In genomic region chr7:134355004-134355525, GRCh38 we compare ENCODE assay signal across 20 cellular contexts. TPM values are rescaled to one million over a fixed set of nuclear protein-coding genes. Genes with fewer than 3 reads are reported as not detected.
DNase-seq lines count a peak whose midpoint lies in the region; ATAC-seq and TF ChIP-seq lines count a peak whose summit lies in the region.
"Had no signal": no experiment of that assay in that cellular context is flagged by ENCODE, and none has a peak within 500 bp of the region (broad histone marks: within the 10 kb centered on the region; RNA-seq: fewer than 3 reads in every experiment).

No MANE protein-coding gene starts in this region.

- H2BK120ac ChIP-seq in mesendoderm (ENCODE audit: low read depth, low read length) = no peak overlapping the region

- DNase-seq in heart left ventricle (no peak), left ventricle myocardium inferior (no peak), endodermal cell (peak; percentile 50), mesendoderm (peak; percentile 16), upper lobe of left lung (no peak), amniotic stem cell (lab: John Stamatoyannopoulos, UW) (no peak)
- no peak for DNase-seq in activated T-helper 1 cell treated with anti-CD3 and anti-CD28 coated beads, Interleukin-12 subunit alpha, Interleukin-12 subunit beta, Interleukin-2, Interleukin-4 antibody, amounts not matched to agents 30 ng/mL and 10 ng/mL and 1 ng/mL, durations not matched to agents 14 hours and 24 hours and 36 hours (ENCODE audit: low spot score)
- DNase-seq: 8988T, DMS79 treated with DMSO at 0.1 percent for 48 hours, NCI-H1048, NCI-H1417, NCI-H1694, NCI-H2029 treated with DMSO at 0.1 percent for 48 hours, NCI-H446 treated with DMSO at 0.1 percent for 48 hours, NCI-H69, SIG-M5 had no signal

- no peak overlapping the region for H3K27ac Mint-ChIP-seq in endodermal cell
- H3K27ac Mint-ChIP-seq in activated T-helper 1 cell treated with anti-CD3 and anti-CD28 coated beads, Interleukin-12 subunit alpha, Interleukin-12 subunit beta, Interleukin-2, Interleukin-4 antibody, amounts not matched to agents 30 ng/mL and 10 ng/mL and 1 ng/mL, durations not matched to agents 14 hours and 24 hours and 36 hours = no peak overlapping the region

- TF ChIP-seq EP300 in upper lobe of left lung (IDR thresholded peaks at IDR 0.05) = no peak

- H3K18ac ChIP-seq in mesendoderm (ENCODE audit: low read length) = no peak overlapping the region

- H3K4me1 ChIP-seq in heart left ventricle (no peaks in the 10 kb centered on the region), left ventricle myocardium inferior (no peaks in the 10 kb centered on the region), endodermal cell (ENCODE audit: control insufficient read depth, insufficient read depth, low read length) (peaks cover 6% of the 10 kb centered on the region), mesendoderm (ENCODE audit: control insufficient read depth, low read depth, low read length) (no peaks in the 10 kb centered on the region), upper lobe of left lung (no peaks in the 10 kb centered on the region)

- H3K27ac ChIP-seq in heart left ventricle (no peak overlapping the region), left ventricle myocardium inferior (replicated peaks) (no peak overlapping the region), endodermal cell (ENCODE audit: low read depth, low read length) (no peak overlapping the region), mesendoderm (ENCODE audit: low read depth, low read length) (no peak overlapping the region), upper lobe of left lung (no peak overlapping the region)
- H3K27ac ChIP-seq: RWPE1 had no signal

- no peaks in the 10 kb centered on the region for H3K79me2 ChIP-seq in mesendoderm (ENCODE audit: control insufficient read depth, insufficient read depth, low read length)

- H3K27me3 Mint-ChIP-seq in endodermal cell (ENCODE audit: insufficient read depth) = peaks cover 2% of the 10 kb centered on the region
- peaks cover 3% of the 10 kb centered on the region for H3K27me3 Mint-ChIP-seq in activated T-helper 1 cell treated with anti-CD3 and anti-CD28 coated beads, Interleukin-12 subunit alpha, Interleukin-12 subunit beta, Interleukin-2, Interleukin-4 antibody, amounts not matched to agents 30 ng/mL and 10 ng/mL and 1 ng/mL, durations not matched to agents 14 hours and 24 hours and 36 hours (ENCODE audit: insufficient read depth)

- H3K23ac ChIP-seq in mesendoderm (ENCODE audit: low read length) = no peak overlapping the region

- no peak overlapping the region for H2BK5ac ChIP-seq in mesendoderm (ENCODE audit: low read length)

- TF ChIP-seq POLR2A in heart left ventricle (IDR thresholded peaks at IDR 0.05) = no peak
- TF ChIP-seq POLR2A in upper lobe of left lung (IDR thresholded peaks at IDR 0.05) = no peak

- no peak overlapping the region for H3K4me3 Mint-ChIP-seq in endodermal cell
- H3K4me3 Mint-ChIP-seq in activated T-helper 1 cell treated with anti-CD3 and anti-CD28 coated beads, Interleukin-12 subunit alpha, Interleukin-12 subunit beta, Interleukin-2, Interleukin-4 antibody, amounts not matched to agents 30 ng/mL and 10 ng/mL and 1 ng/mL, durations not matched to agents 14 hours and 24 hours and 36 hours = no peak overlapping the region
- H3K4me3 Mint-ChIP-seq: IgD-negative memory B cell had no signal

- H3K4me2 ChIP-seq in mesendoderm (ENCODE audit: low read length) = no peak overlapping the region

- H3K36me3 Mint-ChIP-seq in endodermal cell (ENCODE audit: low read depth) = no peaks in the 10 kb centered on the region
- no peaks in the 10 kb centered on the region for H3K36me3 Mint-ChIP-seq in activated T-helper 1 cell treated with anti-CD3 and anti-CD28 coated beads, Interleukin-12 subunit alpha, Interleukin-12 subunit beta, Interleukin-2, Interleukin-4 antibody, amounts not matched to agents 30 ng/mL and 10 ng/mL and 1 ng/mL, durations not matched to agents 14 hours and 24 hours and 36 hours (ENCODE audit: low read depth)

- H3K36me3 ChIP-seq in heart left ventricle (no peaks in the 10 kb centered on the region), left ventricle myocardium inferior (no peaks in the 10 kb centered on the region), endodermal cell (ENCODE audit: control insufficient read depth, insufficient read depth, low read length) (no peaks in the 10 kb centered on the region), mesendoderm (ENCODE audit: control insufficient read depth, insufficient read depth, low read length) (no peaks in the 10 kb centered on the region), upper lobe of left lung (no peaks in the 10 kb centered on the region)

- no peaks in the 10 kb centered on the region for H3K9me3 Mint-ChIP-seq in endodermal cell
- H3K9me3 Mint-ChIP-seq in activated T-helper 1 cell treated with anti-CD3 and anti-CD28 coated beads, Interleukin-12 subunit alpha, Interleukin-12 subunit beta, Interleukin-2, Interleukin-4 antibody, amounts not matched to agents 30 ng/mL and 10 ng/mL and 1 ng/mL, durations not matched to agents 14 hours and 24 hours and 36 hours = no peaks in the 10 kb centered on the region
- H3K9me3 Mint-ChIP-seq: IgD-negative memory B cell had no signal

- no peak overlapping the region for H3K4me3 ChIP-seq in heart left ventricle
- no peak overlapping the region for H3K4me3 ChIP-seq in left ventricle myocardium inferior
- no peak overlapping the region for H3K4me3 ChIP-seq in endodermal cell (ENCODE audit: low read length)
- no peak overlapping the region for H3K4me3 ChIP-seq in mesendoderm (ENCODE audit: low read length)
- no peak overlapping the region for H3K4me3 ChIP-seq in upper lobe of left lung

- H2BK15ac ChIP-seq in mesendoderm (replicated peaks; ENCODE audit: low read depth) = no peak overlapping the region

- 57 to 63% (median 60%) methylated on average over 4 to 7 of the region's 7 CpGs for WGBS in heart left ventricle, 4 donors
- WGBS in endodermal cell (ENCODE audit: insufficient coverage in 1 of 2, insufficient read length in 1 of 2), 2 experiments = 60 to 81% methylated on average over 2 to 7 of the region's 7 CpGs
- WGBS in mesendoderm (ENCODE audit: extremely low coverage, insufficient coverage, low lambda C conversion rate) = no CpG with 5 or more reads among the region's 7 CpGs
- WGBS in upper lobe of left lung, 2 donors = 75 to 76% methylated on average over 7 of the region's 7 CpGs

- H4K5ac ChIP-seq in mesendoderm (ENCODE audit: low read length) = no peak overlapping the region

- intact Hi-C loops in heart left ventricle (cut with DNase I) = no loop called here
- intact Hi-C loops in left ventricle myocardium inferior (cut with micrococcal nuclease) = no loop called here
- intact Hi-C loops in activated T-helper 1 cell treated with anti-CD3 and anti-CD28 coated beads, Interleukin-12 subunit alpha, Interleukin-12 subunit beta, Interleukin-2, Interleukin-4 antibody, amounts not matched to agents 30 ng/mL and 10 ng/mL and 1 ng/mL, durations not matched to agents 14 hours and 24 hours and 36 hours (cut with micrococcal nuclease) = no loop called here

- H3K27me3 ChIP-seq in heart left ventricle (no peaks in the 10 kb centered on the region), left ventricle myocardium inferior (ENCODE audit: low read depth) (peaks cover 14% of the 10 kb centered on the region), endodermal cell (ENCODE audit: control insufficient read depth, insufficient read depth, low read length, poor library complexity, severe bottlenecking) (no peaks in the 10 kb centered on the region), mesendoderm (ENCODE audit: insufficient read depth, low read length, poor library complexity) (no peaks in the 10 kb centered on the region), upper lobe of left lung (no peaks in the 10 kb centered on the region)

- no peaks in the 10 kb centered on the region for H3K79me1 ChIP-seq in mesendoderm (ENCODE audit: low read length)

- H2AK5ac ChIP-seq in mesendoderm (ENCODE audit: low read length) = no peak overlapping the region

- peaks cover 2% of the 10 kb centered on the region for H3K4me1 Mint-ChIP-seq in endodermal cell
- peaks cover 5% of the 10 kb centered on the region for H3K4me1 Mint-ChIP-seq in activated T-helper 1 cell treated with anti-CD3 and anti-CD28 coated beads, Interleukin-12 subunit alpha, Interleukin-12 subunit beta, Interleukin-2, Interleukin-4 antibody, amounts not matched to agents 30 ng/mL and 10 ng/mL and 1 ng/mL, durations not matched to agents 14 hours and 24 hours and 36 hours (ENCODE audit: low read depth)

- peak in 3 of 4 donors; percentile 11 to 40 (median 26) for ATAC-seq in heart left ventricle
- ATAC-seq in upper lobe of left lung (ENCODE audit: low FRiP score in 2 of 2) = peak; percentile 10 to 19
- ATAC-seq in GM21786 (IDR thresholded peaks at IDR 0.05; ENCODE audit: unreplicated experiment) = no peak
- ATAC-seq: Panc1 had no signal

- H3K56ac ChIP-seq in mesendoderm (ENCODE audit: low read length) = no peak overlapping the region

- no peak overlapping the region for H3K9ac ChIP-seq in endodermal cell (ENCODE audit: extremely low read depth, low read length, poor library complexity, severe bottlenecking)
- no peak overlapping the region for H3K9ac ChIP-seq in mesendoderm (ENCODE audit: low read length)

- H3K4ac ChIP-seq in mesendoderm (ENCODE audit: low read depth, low read length) = no peak overlapping the region

- H4K8ac ChIP-seq in mesendoderm (ENCODE audit: low read depth, low read length) = no peak overlapping the region

- H3K9me3 ChIP-seq in heart left ventricle (no peaks in the 10 kb centered on the region), left ventricle myocardium inferior (replicated peaks) (no peaks in the 10 kb centered on the region), endodermal cell (ENCODE audit: control insufficient read depth, low read length) (no peaks in the 10 kb centered on the region), upper lobe of left lung (no peaks in the 10 kb centered on the region)

- TF ChIP-seq CTCF in heart left ventricle (IDR thresholded peaks at IDR 0.05) (no peak), left ventricle myocardium inferior (IDR thresholded peaks at IDR 0.05; ENCODE audit: borderline replicate concordance) (no peak), endodermal cell (conservative IDR thresholded peaks at IDR 0.05) (no peak), upper lobe of left lung (IDR thresholded peaks at IDR 0.05) (no peak)

RNA-seq across cellular contexts. Expression of gene SLC35B4, which starts 38.3 kb away (rescaled TPM):
- total RNA-seq in heart left ventricle = 1 to 10 TPM; 3.8 to 8.6 (median 5.7) TPM
- polyA plus RNA-seq in heart left ventricle = 1 to 10 TPM; 2.6 to 4.9 TPM
- total RNA-seq in left ventricle myocardium inferior = 5.1 TPM
- total RNA-seq in endodermal cell = 10 to 100 TPM; 35.6 to 42.2 TPM
- polyA plus RNA-seq in endodermal cell (2013, experiment 1 of 2) = 24.6 TPM
- 23.8 TPM for polyA plus RNA-seq in endodermal cell (2013, experiment 2 of 2)
- polyA plus RNA-seq in mesendoderm (2013, experiment 1 of 2) = 26.1 TPM
- polyA plus RNA-seq in mesendoderm (2013, experiment 2 of 2) = 29.0 TPM
- 10 to 100 TPM in 3 of 6 donors, 1 to 10 TPM in 3; 1.8 to 16.8 (median 11.2) TPM for total RNA-seq in upper lobe of left lung
- total RNA-seq in activated T-helper 1 cell treated with anti-CD3 and anti-CD28 coated beads, Interleukin-12 subunit alpha, Interleukin-12 subunit beta, Interleukin-2, Interleukin-4 antibody, amounts not matched to agents 30 ng/mL and 10 ng/mL and 1 ng/mL, durations not matched to agents 14 hours and 24 hours and 36 hours = 22.4 and 23.3 TPM in 2 replicates

Comparison
In these comparisons a context has a peak if more than half of its experiments do, and no peak if none do; other contexts are left out.
1. DNase-seq: peak in endodermal cell (single experiment) and mesendoderm (single experiment); none in heart left ventricle (0 of 5), left ventricle myocardium inferior (single experiment), upper lobe of left lung (0 of 2), amniotic stem cell (single experiment) and activated T-helper 1 cell treated with anti-CD3 and anti-CD28 coated beads, Interleukin-12 subunit alpha, Interleukin-12 subunit beta, Interleukin-2, Interleukin-4 antibody, amounts not matched to agents 30 ng/mL and 10 ng/mL and 1 ng/mL, durations not matched to agents 14 hours and 24 hours and 36 hours (single experiment).